ENCODE assay signal across 11 cellular contexts in genomic region chr18:39453882-39454281, GRCh38.
DNase-seq lines count a peak whose midpoint lies in the region; ATAC-seq, FAIRE-seq and TF ChIP-seq lines count a peak whose summit lies in the region.
"Had no signal": no experiment of that assay in that cellular context is flagged by ENCODE, and none has a peak within 500 bp of the region (broad histone marks: within the 10 kb centered on the region; RNA-seq: fewer than 3 reads in every experiment).

No MANE protein-coding gene starts in this region.

- no peak overlapping the region for H3K4me3 ChIP-seq in bronchial epithelial cell (ENCODE audit: low read depth, low read length)
- no peak overlapping the region for H3K4me3 ChIP-seq in left lung
- peak overlapping the region; percentile 27 for H3K4me3 ChIP-seq in thoracic aorta
- H3K4me3 ChIP-seq: psoas muscle had no signal

- H3K9me3 ChIP-seq in left lung (peaks cover 0 to 5% of the 10 kb centered on the region in 2 donors), thoracic aorta (no peaks in the 10 kb centered on the region)
- H3K9me3 ChIP-seq: psoas muscle had no signal

- intact Hi-C loops in left lung (cut with DNase I), result no loop called here

- H3K9me3 Mint-ChIP-seq in activated CD4-positive, alpha-beta memory T cell treated with anti-CD3 and anti-CD28 coated beads, Interleukin-2, amount 10 ng/mL, durations not matched to agents 7 days and 5 days, result peaks cover 6% of the 10 kb centered on the region

- CTCF ChIA-PET in activated CD4-positive, alpha-beta memory T cell treated with anti-CD3 and anti-CD28 coated beads, Interleukin-2, amount 10 ng/mL, durations not matched to agents 7 days and 5 days (lab: Charles Lee), result no interaction called here

- H3K27me3 Mint-ChIP-seq in activated CD4-positive, alpha-beta memory T cell treated with anti-CD3 and anti-CD28 coated beads, Interleukin-2, amount 10 ng/mL, durations not matched to agents 7 days and 5 days, result no peaks in the 10 kb centered on the region
- H3K27me3 Mint-ChIP-seq: activated naive CD8-positive, alpha-beta T cell had no signal

- H3K36me3 Mint-ChIP-seq in activated CD4-positive, alpha-beta memory T cell treated with anti-CD3 and anti-CD28 coated beads, Interleukin-2, amount 10 ng/mL, durations not matched to agents 7 days and 5 days (ENCODE audit: low read depth), result no peaks in the 10 kb centered on the region
- H3K36me3 Mint-ChIP-seq: activated naive CD8-positive, alpha-beta T cell had no signal

- H3K27ac ChIP-seq in left lung (peak overlapping the region; percentile 26 to 57), thoracic aorta (no peak overlapping the region)
- H3K27ac ChIP-seq: psoas muscle had no signal

- FAIRE-seq in bronchial epithelial cell (lab: Jason Lieb, UNC), result no peak

- POLR2A ChIA-PET in activated CD4-positive, alpha-beta memory T cell treated with anti-CD3 and anti-CD28 coated beads, Interleukin-2, amount 10 ng/mL, durations not matched to agents 7 days and 5 days (lab: Charles Lee), result no interaction called here

- no peak for TF ChIP-seq CTCF in bronchial epithelial cell (IDR thresholded peaks at IDR 0.05; ENCODE audit: insufficient read depth, low read length, severe bottlenecking)
- no peak for TF ChIP-seq CTCF in left lung (IDR thresholded peaks at IDR 0.05)
- no peak for TF ChIP-seq CTCF in thoracic aorta (IDR thresholded peaks at IDR 0.05)

- no peak overlapping the region for H3K4me3 Mint-ChIP-seq in activated CD4-positive, alpha-beta memory T cell treated with anti-CD3 and anti-CD28 coated beads, Interleukin-2, amount 10 ng/mL, durations not matched to agents 7 days and 5 days
- H3K4me3 Mint-ChIP-seq: activated naive CD8-positive, alpha-beta T cell had no signal

- H3K27me3 ChIP-seq in bronchial epithelial cell (ENCODE audit: control insufficient read depth, insufficient read depth, low read length) (no peaks in the 10 kb centered on the region), left lung (no peaks in the 10 kb centered on the region), thoracic aorta (replicated peaks; ENCODE audit: insufficient read depth) (no peaks in the 10 kb centered on the region)

- H3K27ac Mint-ChIP-seq in activated CD4-positive, alpha-beta memory T cell treated with anti-CD3 and anti-CD28 coated beads, Interleukin-2, amount 10 ng/mL, durations not matched to agents 7 days and 5 days, result no peak overlapping the region
- H3K27ac Mint-ChIP-seq: activated naive CD8-positive, alpha-beta T cell had no signal

- DNase-seq in NCI-H1694 (lab: John Stamatoyannopoulos, UW) (peak; percentile 3), NCI-H1694 treated with DMSO at 0.1 percent for 48 hours (lab: John Stamatoyannopoulos, UW) (no peak), bronchial epithelial cell (ENCODE audit: low read depth) (peak; percentile 29), left lung (no peak), thoracic aorta (ENCODE audit: low spot score) (no peak)
- no peak for DNase-seq in activated CD4-positive, alpha-beta memory T cell treated with anti-CD3 and anti-CD28 coated beads, Interleukin-2, amount 10 ng/mL, durations not matched to agents 7 days and 5 days
- DNase-seq in activated naive CD4-positive, alpha-beta T cell (lab: John Stamatoyannopoulos, UW), result no peak
- DNase-seq: NK-92 treated with Interleukin-12 subunit alpha and Interleukin-12 subunit beta, amount 100 ng/mL, for 24 hours; psoas muscle had no signal

- H3K36me3 ChIP-seq in bronchial epithelial cell (ENCODE audit: control insufficient read depth, insufficient read depth, low read length) (no peaks in the 10 kb centered on the region), left lung (no peaks in the 10 kb centered on the region), thoracic aorta (no peaks in the 10 kb centered on the region)

- peaks cover 6 to 8% of the 10 kb centered on the region in 2 donors for H3K4me1 ChIP-seq in left lung
- peaks cover 0 to 3% of the 10 kb centered on the region in 2 donors for H3K4me1 ChIP-seq in thoracic aorta (ENCODE audit: control insufficient read depth in 1 of 2, low read depth in 2 of 2)
- H3K4me1 ChIP-seq: psoas muscle had no signal

- no peaks in the 10 kb centered on the region for H3K4me1 Mint-ChIP-seq in activated CD4-positive, alpha-beta memory T cell treated with anti-CD3 and anti-CD28 coated beads, Interleukin-2, amount 10 ng/mL, durations not matched to agents 7 days and 5 days

- peak; percentile 94 for ATAC-seq in left lung
- ATAC-seq in thoracic aorta (ENCODE audit: insufficient number of reproducible peaks, low FRiP score, low read depth), result no peak
- no peak for ATAC-seq in HG03108 (IDR thresholded peaks at IDR 0.05; ENCODE audit: unreplicated experiment)

Comparison
In these comparisons a context has a peak if more than half of its experiments do, and no peak if none do; other contexts are left out.
1. DNase-seq: peak in NCI-H1694 (single experiment) and bronchial epithelial cell (single experiment); none in NCI-H1694 treated with DMSO at 0.1 percent for 48 hours (single experiment), left lung (0 of 2), thoracic aorta (single experiment), activated CD4-positive, alpha-beta memory T cell treated with anti-CD3 and anti-CD28 coated beads, Interleukin-2, amount 10 ng/mL, durations not matched to agents 7 days and 5 days (single experiment) and activated naive CD4-positive, alpha-beta T cell (0 of 4).
2. H3K27ac ChIP-seq: peak in left lung (2 of 2); none in thoracic aorta (0 of 2).